Comparison of ENCODE assay signal across 13 cellular contexts in genomic region chr3:30648670-30649357, GRCh38. TPM values are rescaled to one million over a fixed set of nuclear protein-coding genes. Genes with fewer than 3 reads are reported as not detected.
DNase-seq lines count a peak whose midpoint lies in the region; TF ChIP-seq lines count a peak whose summit lies in the region.
"Had no signal": no experiment of that assay in that cellular context is flagged by ENCODE, and none has a peak within 500 bp of the region (broad histone marks: within the 10 kb centered on the region; RNA-seq: fewer than 3 reads in every experiment).

No MANE protein-coding gene starts in this region.

- peaks cover 76 to 89% of the 10 kb centered on the region in 2 donors for H3K36me3 Mint-ChIP-seq in CD4-positive, alpha-beta memory T cell

- TF ChIP-seq CTCF in HL-60 (IDR thresholded peaks at IDR 0.05; ENCODE audit: insufficient read depth, low read length) (no peak), neutrophil (IDR thresholded peaks at IDR 0.05) (no peak)

- peak overlapping the region in 6 of 7 donors; percentile 67 to 93 (median 84) for H3K27ac Mint-ChIP-seq in CD4-positive, alpha-beta memory T cell

- intact Hi-C loops in CD4-positive, alpha-beta memory T cell (cut with micrococcal nuclease), result no loop called here

- CTCF ChIA-PET in CD4-positive, alpha-beta memory T cell (lab: Charles Lee; ENCODE audit: partially characterized antibody), result interaction anchor here (1.0 to 2.7 kb wide), 6 partner anchors 9 to 44 kb away, joined by 3 to 12 read pairs (median 6); no protein-coding TSS in a partner anchor

- H3K4me1 Mint-ChIP-seq in CD4-positive, alpha-beta memory T cell, result peaks cover 72 to 97% (median 88%) of the 10 kb centered on the region in 4 donors

- peak overlapping the region in 5 of 8 donors; percentile 4 to 79 (median 9) for H3K4me3 Mint-ChIP-seq in CD4-positive, alpha-beta memory T cell

- DNase-seq in CD4-positive, alpha-beta memory T cell, result no peak
- DNase-seq in HL-60 (ENCODE audit: low read depth in 1 of 2, low spot score in 1 of 2) (no peak), DMS53 treated with DMSO at 0.1 percent for 48 hours (lab: John Stamatoyannopoulos, UW; ENCODE audit: unreplicated experiment) (no peak), DMS 273 treated with DMSO at 0.1 percent for 48 hours (lab: John Stamatoyannopoulos, UW) (no peak), NCI-H510A treated with DMSO at 0.1 percent for 48 hours (lab: John Stamatoyannopoulos, UW) (no peak)
- DNase-seq in stimulated activated CD4-positive, alpha-beta T cell treated with anti-CD3 and anti-CD28 coated beads, Interleukin-1b, Interleukin-23, amount 100 ng/mL, for 48 hours, result no peak
- DNase-seq: activated T-cell treated with anti-CD3 and anti-CD28 coated beads, Interleukin-2, amount 50 U/mL, for 48 hours; DMS79 treated with DMSO at 0.1 percent for 48 hours; NCI-H510A; stimulated activated CD4-positive, alpha-beta T cell treated with anti-CD3 and anti-CD28 coated beads, Interleukin-4, amount 100 ng/mL, for 1 hour had no signal

- peaks cover 99% of the 10 kb centered on the region for H3K4me1 ChIP-seq in CD4-positive, alpha-beta memory T cell (ENCODE audit: insufficient read depth, low read length)
- H3K4me1 ChIP-seq in neutrophil (ENCODE audit: control insufficient read depth in 1 of 2, insufficient read depth in 1 of 2, low read depth in 1 of 2, low read length in 1 of 2), result peaks cover 81 to 82% of the 10 kb centered on the region in 2 experiments

- H3K4me3 ChIP-seq in CD4-positive, alpha-beta memory T cell (ENCODE audit: low read length in 2 of 2), result no peak overlapping the region
- H3K4me3 ChIP-seq in HL-60 (replicated peaks; ENCODE audit: insufficient read depth, low read length) (no peak overlapping the region), neutrophil (ENCODE audit: low read depth in 1 of 2, low read length in 1 of 2) (peak overlapping the region; percentile 37 to 53)

- H3K27ac ChIP-seq in CD4-positive, alpha-beta memory T cell (ENCODE audit: low read depth, low read length), result peak overlapping the region; percentile 12
- H3K27ac ChIP-seq in HL-60 (replicated peaks) (peak overlapping the region; percentile 78), cingulate gyrus (ENCODE audit: low read depth, low read length) (peak overlapping the region; percentile 6), neutrophil (peak overlapping the region; percentile 94)

- H3K9me3 ChIP-seq in CD4-positive, alpha-beta memory T cell (ENCODE audit: control insufficient read depth in 1 of 2, low read length in 2 of 2), result no peaks in the 10 kb centered on the region
- no peaks in the 10 kb centered on the region for H3K9me3 ChIP-seq in neutrophil

- no peaks in the 10 kb centered on the region for H3K27me3 ChIP-seq in CD4-positive, alpha-beta memory T cell (ENCODE audit: insufficient read depth, low read length)
- H3K27me3 ChIP-seq in HL-60 (ENCODE audit: insufficient read depth, poor library complexity, severe bottlenecking), result no peaks in the 10 kb centered on the region
- no peaks in the 10 kb centered on the region for H3K27me3 ChIP-seq in neutrophil

- H3K27me3 Mint-ChIP-seq in CD4-positive, alpha-beta memory T cell, result no peaks in the 10 kb centered on the region

- H3K9me3 Mint-ChIP-seq in CD4-positive, alpha-beta memory T cell, result no peaks in the 10 kb centered on the region

- peaks cover 43% of the 10 kb centered on the region for H3K36me3 ChIP-seq in CD4-positive, alpha-beta memory T cell (ENCODE audit: insufficient read depth, low read length)
- H3K36me3 ChIP-seq in neutrophil, result peaks cover 84% of the 10 kb centered on the region

- POLR2A ChIA-PET in CD4-positive, alpha-beta memory T cell (lab: Charles Lee; ENCODE audit: partially characterized antibody), result interaction anchor here (1.6 to 21.0 kb wide), 5 partner anchors 2 to 42 kb away, joined by 3 to 580 read pairs (median 16); partner anchors contain the start of gene TGFBR2

RNA-seq across cellular contexts. Expression of gene TGFBR2, which starts 42.4 kb away (rescaled TPM):
- 100 to 1,000 TPM; 110 TPM for total RNA-seq in CD4-positive, alpha-beta memory T cell
- polyA plus RNA-seq in CD4-positive, alpha-beta memory T cell, result 100 to 1,000 TPM in 1 of 2 donors, 10 to 100 TPM in 1; 58.7 to 110 TPM
- polyA plus RNA-seq: neural cell had no signal

Comparison
In these comparisons a context has a peak if more than half of its experiments do, and no peak if none do; other contexts are left out.
1. H3K27ac ChIP-seq: peak in every context shown above with its lines; median percentile 94 in neutrophil; 78 in HL-60; 12 in CD4-positive, alpha-beta memory T cell; 6 in cingulate gyrus.
2. H3K4me3 ChIP-seq: peak in neutrophil (2 of 2); none in CD4-positive, alpha-beta memory T cell (0 of 2) and HL-60 (single experiment).